Comparison of ENCODE assay signal across 23 cellular contexts in genomic region chr7:54956021-54956420, GRCh38.
"Had no signal": no experiment of that assay in that cellular context is flagged by ENCODE, and none has a peak within 500 bp of the region (broad histone marks: within the 10 kb centered on the region; RNA-seq: fewer than 3 reads in every experiment).

No MANE protein-coding gene starts in this region.

- FAIRE-seq: colon, frontal cortex, kidney had no signal

- H3K27ac ChIP-seq: ovary, right lobe of liver, suprapubic skin, transverse colon, upper lobe of right lung, vagina had no signal

- DNase-seq: dorsolateral prefrontal cortex; effector CD4-positive, alpha-beta T cell; kidney; mesenchymal stem cell; mucosa of descending colon; naive thymus-derived CD8-positive, alpha-beta T cell; nephron progenitor cell; ovary; retina; right lobe of liver; stimulated activated CD4-positive, alpha-beta T cell treated with anti-CD3 and anti-CD28 coated beads, Interleukin-12 subunit alpha, Interleukin-12 subunit beta, amount 100 ng/mL, for 4 hours; stimulated activated CD4-positive, alpha-beta T cell treated with anti-CD3 and anti-CD28 coated beads, Interleukin-1b, Interleukin-23, amount 100 ng/mL, for 48 hours; stimulated activated CD4-positive, alpha-beta T cell treated with anti-CD3 and anti-CD28 coated beads, Interleukin-4, amount 100 ng/mL, for 1 hour; stimulated activated CD8-positive, alpha-beta memory T cell treated with anti-CD3 and anti-CD28 coated beads, Interleukin-4, amount 100 ng/mL, for 48 hours; stimulated activated naive CD4-positive, alpha-beta T cell; stimulated activated naive CD8-positive, alpha-beta T cell treated with anti-CD3 and anti-CD28 coated beads, Interleukin-15, amount 100 ng/mL, for 72 hours; transverse colon; upper lobe of right lung had no signal

- H3K4me3 ChIP-seq: dorsolateral prefrontal cortex, mucosa of descending colon, ovary, right lobe of liver, smooth muscle cell, suprapubic skin, transverse colon, upper lobe of right lung, vagina had no signal

- H3K27me3 ChIP-seq: ovary, right lobe of liver, suprapubic skin, transverse colon, upper lobe of right lung, vagina had no signal

- H3K36me3 ChIP-seq: ovary, right lobe of liver, suprapubic skin, transverse colon, upper lobe of right lung, vagina had no signal

- H3K4me1 ChIP-seq: right lobe of liver, suprapubic skin, transverse colon, upper lobe of right lung had no signal

- H3K4me2 ChIP-seq: smooth muscle cell had no signal

- H3K9me3 ChIP-seq: mucosa of descending colon, ovary, right lobe of liver, suprapubic skin, transverse colon, upper lobe of right lung, vagina had no signal
